2 cellular contexts compared by ENCODE assay signal in the genomic region with DNA sequence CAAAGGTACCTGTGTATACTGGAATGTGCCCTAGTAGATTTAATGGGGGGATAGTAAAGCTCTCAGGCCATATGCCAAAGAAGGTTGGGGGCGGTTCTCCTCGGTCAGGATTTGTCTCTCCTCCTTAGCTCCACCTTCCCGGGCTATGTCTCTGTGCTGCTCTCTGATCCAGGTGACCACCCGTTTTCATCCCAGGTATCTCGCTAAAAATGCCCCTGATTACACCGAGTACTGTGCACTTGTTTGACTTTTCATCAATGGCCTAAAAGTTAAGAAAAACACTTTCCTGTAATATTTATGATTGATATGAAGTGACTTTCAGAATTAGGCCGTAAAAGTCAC.
TF ChIP-seq lines count a peak whose summit lies in the region.

No MANE protein-coding gene starts in this region.

TF ChIP-seq in SK-N-SH treated with all-trans-retinoic acid at 6 μM for 48 hours, 23 proteins besides CTCF, POLR2A, EP300 and RAD21 (continued from another document):
- TF ChIP-seq TCF4 (CRISPR knock-in tag; IDR thresholded peaks at IDR 0.05; ENCODE audit: borderline replicate concordance) (no peak), ZFP30 (CRISPR knock-in tag; IDR thresholded peaks at IDR 0.05) (no peak), CREB5 (CRISPR knock-in tag; IDR thresholded peaks at IDR 0.05; ENCODE audit: low read depth) (no peak), PPARA (CRISPR knock-in tag; IDR thresholded peaks at IDR 0.05; ENCODE audit: borderline replicate concordance) (no peak), ZC3H10 (CRISPR knock-in tag; IDR thresholded peaks at IDR 0.05) (no peak), PATZ1 (CRISPR knock-in tag; IDR thresholded peaks at IDR 0.05; ENCODE audit: borderline replicate concordance) (no peak), TOX (CRISPR knock-in tag; IDR thresholded peaks at IDR 0.05; ENCODE audit: borderline replicate concordance) (no peak), ISL1 (CRISPR knock-in tag; IDR thresholded peaks at IDR 0.05) (no peak), ZFP3 (CRISPR knock-in tag; IDR thresholded peaks at IDR 0.05) (no peak), ZNF8 (CRISPR knock-in tag; IDR thresholded peaks at IDR 0.05) (no peak), BACH2 (CRISPR knock-in tag; IDR thresholded peaks at IDR 0.05; ENCODE audit: borderline replicate concordance) (no peak), CSDC2 (CRISPR knock-in tag; IDR thresholded peaks at IDR 0.05) (no peak), ZNF565 (CRISPR knock-in tag; conservative IDR thresholded peaks at IDR 0.05; ENCODE audit: low read depth) (no peak), ESRRG (CRISPR knock-in tag; IDR thresholded peaks at IDR 0.05) (no peak), ZNF70 (CRISPR knock-in tag; IDR thresholded peaks at IDR 0.05) (no peak)
- TF ChIP-seq, protein P1, sequence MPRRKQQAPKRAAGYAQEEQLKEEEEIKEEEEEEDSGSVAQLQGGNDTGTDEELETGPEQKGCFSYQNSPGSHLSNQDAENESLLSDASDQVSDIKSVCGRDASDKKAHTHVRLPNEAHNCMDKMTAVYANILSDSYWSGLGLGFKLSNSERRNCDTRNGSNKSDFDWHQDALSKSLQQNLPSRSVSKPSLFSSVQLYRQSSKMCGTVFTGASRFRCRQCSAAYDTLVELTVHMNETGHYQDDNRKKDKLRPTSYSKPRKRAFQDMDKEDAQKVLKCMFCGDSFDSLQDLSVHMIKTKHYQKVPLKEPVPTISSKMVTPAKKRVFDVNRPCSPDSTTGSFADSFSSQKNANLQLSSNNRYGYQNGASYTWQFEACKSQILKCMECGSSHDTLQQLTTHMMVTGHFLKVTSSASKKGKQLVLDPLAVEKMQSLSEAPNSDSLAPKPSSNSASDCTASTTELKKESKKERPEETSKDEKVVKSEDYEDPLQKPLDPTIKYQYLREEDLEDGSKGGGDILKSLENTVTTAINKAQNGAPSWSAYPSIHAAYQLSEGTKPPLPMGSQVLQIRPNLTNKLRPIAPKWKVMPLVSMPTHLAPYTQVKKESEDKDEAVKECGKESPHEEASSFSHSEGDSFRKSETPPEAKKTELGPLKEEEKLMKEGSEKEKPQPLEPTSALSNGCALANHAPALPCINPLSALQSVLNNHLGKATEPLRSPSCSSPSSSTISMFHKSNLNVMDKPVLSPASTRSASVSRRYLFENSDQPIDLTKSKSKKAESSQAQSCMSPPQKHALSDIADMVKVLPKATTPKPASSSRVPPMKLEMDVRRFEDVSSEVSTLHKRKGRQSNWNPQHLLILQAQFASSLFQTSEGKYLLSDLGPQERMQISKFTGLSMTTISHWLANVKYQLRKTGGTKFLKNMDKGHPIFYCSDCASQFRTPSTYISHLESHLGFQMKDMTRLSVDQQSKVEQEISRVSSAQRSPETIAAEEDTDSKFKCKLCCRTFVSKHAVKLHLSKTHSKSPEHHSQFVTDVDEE (CRISPR knock-in tag; IDR thresholded peaks at IDR 0.05), result no peak
- TF ChIP-seq, protein P2, sequence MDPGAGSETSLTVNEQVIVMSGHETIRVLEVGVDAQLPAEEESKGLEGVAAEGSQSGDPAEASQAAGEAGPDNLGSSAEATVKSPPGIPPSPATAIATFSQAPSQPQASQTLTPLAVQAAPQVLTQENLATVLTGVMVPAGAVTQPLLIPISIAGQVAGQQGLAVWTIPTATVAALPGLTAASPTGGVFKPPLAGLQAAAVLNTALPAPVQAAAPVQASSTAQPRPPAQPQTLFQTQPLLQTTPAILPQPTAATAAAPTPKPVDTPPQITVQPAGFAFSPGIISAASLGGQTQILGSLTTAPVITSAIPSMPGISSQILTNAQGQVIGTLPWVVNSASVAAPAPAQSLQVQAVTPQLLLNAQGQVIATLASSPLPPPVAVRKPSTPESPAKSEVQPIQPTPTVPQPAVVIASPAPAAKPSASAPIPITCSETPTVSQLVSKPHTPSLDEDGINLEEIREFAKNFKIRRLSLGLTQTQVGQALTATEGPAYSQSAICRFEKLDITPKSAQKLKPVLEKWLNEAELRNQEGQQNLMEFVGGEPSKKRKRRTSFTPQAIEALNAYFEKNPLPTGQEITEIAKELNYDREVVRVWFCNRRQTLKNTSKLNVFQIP (CRISPR knock-in tag; IDR thresholded peaks at IDR 0.05; ENCODE audit: borderline replicate concordance, low read depth), result no peak
TF ChIP-seq in SK-N-SH treated with all-trans-retinoic acid at 6 μM for 48 hours: peak in this region for 0.

TF ChIP-seq in neural cell, 6 proteins besides CTCF, POLR2A, EP300 and RAD21 (continued from another document):
- TF ChIP-seq REST (IDR thresholded peaks at IDR 0.05; ENCODE audit: borderline replicate concordance) (no peak), POLR2AphosphoS5 (IDR thresholded peaks at IDR 0.05) (no peak), EZH2 (IDR thresholded peaks at IDR 0.05; ENCODE audit: borderline replicate concordance, insufficient read depth, low read length, poor library complexity, severe bottlenecking) (no peak), SMC3 (conservative IDR thresholded peaks at IDR 0.05; ENCODE audit: poor library complexity) (no peak)
